In genomic region chr10:95406651-95407280, GRCh38 we compare ENCODE assay signal across 10 cellular contexts.
A peak's percentile ranks its signal among the peaks of the same experiment; 100 is the strongest.
DNase-seq lines count a peak whose midpoint lies in the region; ATAC-seq and TF ChIP-seq lines count a peak whose summit lies in the region.
"Had no signal": no experiment of that assay in that cellular context is flagged by ENCODE, and none has a peak within 500 bp of the region (broad histone marks: within the 10 kb centered on the region; RNA-seq: fewer than 3 reads in every experiment).

No MANE protein-coding gene starts in this region.

- H3K36me3 ChIP-seq in testis (ENCODE audit: low read depth, missing control alignments) = no peaks in the 10 kb centered on the region

- ATAC-seq in left ventricle myocardium superior = peak; percentile 69
- ATAC-seq in GM18498 (IDR thresholded peaks at IDR 0.05; ENCODE audit: unreplicated experiment) = no peak
- ATAC-seq in HG02938 (IDR thresholded peaks at IDR 0.05; ENCODE audit: unreplicated experiment) = no peak

- 66 to 80% methylated on average over 11 of the region's 11 CpGs for WGBS in testis, 2 donors

- DNase-seq in LNCaP clone FGC (ENCODE audit: low read depth) (peak; percentile 60), left ventricle myocardium superior (peak; percentile 90), testis (peak; percentile 73), SKM-1 treated with dmso at 0.1 percent for 144 hours (lab: John Stamatoyannopoulos, UW; ENCODE audit: unreplicated experiment) (no peak), medulla oblongata (ENCODE audit: extremely low spot score) (no peak)
- DNase-seq: activated CD4-positive, alpha-beta T cell treated with anti-CD3 and anti-CD28 coated beads for 4 hours; stimulated activated CD4-positive, alpha-beta T cell treated with anti-CD3 and anti-CD28 coated beads, Interleukin-2, amount 100 ng/mL, for 24 hours had no signal

- intact Hi-C loops in left ventricle myocardium superior (cut with micrococcal nuclease) = no loop called here
- intact Hi-C loops in testis (cut with DNase I; ENCODE audit: low total_unique reads) = no loop called here

- no peaks in the 10 kb centered on the region for H3K27me3 ChIP-seq in testis

- TF ChIP-seq CTCF in LNCaP clone FGC (IDR thresholded peaks at IDR 0.05; ENCODE audit: control insufficient read depth, extremely low read depth, insufficient read depth) (no peak), VCaP (conservative IDR thresholded peaks at IDR 0.05) (no peak), testis (IDR thresholded peaks at IDR 0.05) (no peak)

- no peaks in the 10 kb centered on the region for H3K9me3 ChIP-seq in testis

- H3K27ac ChIP-seq in VCaP (peak overlapping the region; percentile 49), testis (no peak overlapping the region)

- peaks cover 5% of the 10 kb centered on the region for H3K4me1 ChIP-seq in testis

- no peak for TF ChIP-seq POLR2A in testis (IDR thresholded peaks at IDR 0.05)

- H3K4me3 ChIP-seq in LNCaP clone FGC (ENCODE audit: low read depth, low read length) = no peak overlapping the region
- no peak overlapping the region for H3K4me3 ChIP-seq in testis

Comparison
In these comparisons a context has a peak if more than half of its experiments do, and no peak if none do; other contexts are left out.
1. DNase-seq: peak in LNCaP clone FGC (single experiment), left ventricle myocardium superior (single experiment) and testis (single experiment); none in SKM-1 treated with dmso at 0.1 percent for 144 hours (single experiment) and medulla oblongata (single experiment).